ENCODE assay signal across 1 cellular context in the genomic region with DNA sequence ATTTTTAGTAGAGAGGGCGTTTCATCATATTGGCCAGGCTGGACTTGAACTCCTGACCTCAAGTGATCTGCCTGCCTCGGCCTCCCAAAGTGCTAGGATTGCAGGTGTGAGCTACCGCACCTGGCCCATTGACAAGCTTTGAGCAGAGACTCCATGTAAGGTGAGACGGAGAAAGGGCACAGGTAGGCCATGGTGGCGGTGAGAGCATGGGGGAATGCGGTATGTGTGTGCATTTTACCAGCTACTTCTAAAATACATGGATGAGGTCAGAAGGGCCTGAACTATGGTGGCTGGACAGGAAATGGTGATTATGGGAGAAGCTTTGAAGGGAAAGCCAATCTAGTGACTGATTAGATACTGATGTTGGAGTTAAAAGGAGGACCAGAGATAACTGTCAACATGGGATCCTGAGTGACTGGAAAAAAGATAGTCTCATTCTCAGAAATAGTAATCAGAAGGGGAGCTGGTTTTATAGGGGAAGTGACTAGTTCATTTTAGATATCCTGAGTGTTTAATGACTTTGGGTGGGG.
TF ChIP-seq lines count a peak whose summit lies in the region.

No MANE protein-coding gene starts in this region.

TF ChIP-seq in K562, 482 proteins besides CTCF, POLR2A, EP300 and RAD21 (continued from another document and continues in another):
- TF ChIP-seq, protein P1, sequence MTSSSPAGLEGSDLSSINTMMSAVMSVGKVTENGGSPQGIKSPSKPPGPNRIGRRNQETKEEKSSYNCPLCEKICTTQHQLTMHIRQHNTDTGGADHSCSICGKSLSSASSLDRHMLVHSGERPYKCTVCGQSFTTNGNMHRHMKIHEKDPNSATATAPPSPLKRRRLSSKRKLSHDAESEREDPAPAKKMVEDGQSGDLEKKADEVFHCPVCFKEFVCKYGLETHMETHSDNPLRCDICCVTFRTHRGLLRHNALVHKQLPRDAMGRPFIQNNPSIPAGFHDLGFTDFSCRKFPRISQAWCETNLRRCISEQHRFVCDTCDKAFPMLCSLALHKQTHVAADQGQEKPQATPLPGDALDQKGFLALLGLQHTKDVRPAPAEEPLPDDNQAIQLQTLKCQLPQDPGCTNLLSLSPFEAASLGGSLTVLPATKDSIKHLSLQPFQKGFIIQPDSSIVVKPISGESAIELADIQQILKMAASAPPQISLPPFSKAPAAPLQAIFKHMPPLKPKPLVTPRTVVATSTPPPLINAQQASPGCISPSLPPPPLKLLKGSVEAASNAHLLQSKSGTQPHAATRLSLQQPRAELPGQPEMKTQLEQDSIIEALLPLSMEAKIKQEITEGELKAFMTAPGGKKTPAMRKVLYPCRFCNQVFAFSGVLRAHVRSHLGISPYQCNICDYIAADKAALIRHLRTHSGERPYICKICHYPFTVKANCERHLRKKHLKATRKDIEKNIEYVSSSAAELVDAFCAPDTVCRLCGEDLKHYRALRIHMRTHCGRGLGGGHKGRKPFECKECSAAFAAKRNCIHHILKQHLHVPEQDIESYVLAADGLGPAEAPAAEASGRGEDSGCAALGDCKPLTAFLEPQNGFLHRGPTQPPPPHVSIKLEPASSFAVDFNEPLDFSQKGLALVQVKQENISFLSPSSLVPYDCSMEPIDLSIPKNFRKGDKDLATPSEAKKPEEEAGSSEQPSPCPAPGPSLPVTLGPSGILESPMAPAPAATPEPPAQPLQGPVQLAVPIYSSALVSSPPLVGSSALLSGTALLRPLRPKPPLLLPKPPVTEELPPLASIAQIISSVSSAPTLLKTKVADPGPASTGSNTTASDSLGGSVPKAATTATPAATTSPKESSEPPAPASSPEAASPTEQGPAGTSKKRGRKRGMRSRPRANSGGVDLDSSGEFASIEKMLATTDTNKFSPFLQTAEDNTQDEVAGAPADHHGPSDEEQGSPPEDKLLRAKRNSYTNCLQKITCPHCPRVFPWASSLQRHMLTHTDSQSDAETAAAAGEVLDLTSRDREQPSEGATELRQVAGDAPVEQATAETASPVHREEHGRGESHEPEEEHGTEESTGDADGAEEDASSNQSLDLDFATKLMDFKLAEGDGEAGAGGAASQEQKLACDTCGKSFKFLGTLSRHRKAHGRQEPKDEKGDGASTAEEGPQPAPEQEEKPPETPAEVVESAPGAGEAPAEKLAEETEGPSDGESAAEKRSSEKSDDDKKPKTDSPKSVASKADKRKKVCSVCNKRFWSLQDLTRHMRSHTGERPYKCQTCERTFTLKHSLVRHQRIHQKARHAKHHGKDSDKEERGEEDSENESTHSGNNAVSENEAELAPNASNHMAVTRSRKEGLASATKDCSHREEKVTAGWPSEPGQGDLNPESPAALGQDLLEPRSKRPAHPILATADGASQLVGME (CRISPR knock-in tag; IDR thresholded peaks at IDR 0.05): peak; percentile 50; the same call in 1 of the 2 replicates
- 0 out of 2 replicates have a peak, but pooled peaks have one; percentile 39 for TF ChIP-seq ZFP1 (CRISPR knock-in tag; IDR thresholded peaks at IDR 0.05)
- no peak for TF ChIP-seq TCF7L2 (IDR thresholded peaks at IDR 0.05; ENCODE audit: low read depth, low read length)
- TF ChIP-seq MAFF (IDR thresholded peaks at IDR 0.05; ENCODE audit: low read length): no peak
- TF ChIP-seq SMARCE1 (IDR thresholded peaks at IDR 0.05): peak; percentile 45; the same call in 1 of the 2 replicates
- 0 out of 2 replicates have a peak, but pooled peaks have one; percentile 39 for TF ChIP-seq ZEB2 (IDR thresholded peaks at IDR 0.05)
- peak; percentile 59; the same call in 1 of the 2 replicates for TF ChIP-seq ETV1 (tag; conservative IDR thresholded peaks at IDR 0.05; ENCODE audit: low read depth)
- 0 out of 2 replicates have a peak, but pooled peaks have one; percentile 13 for TF ChIP-seq NCOA1 (IDR thresholded peaks at IDR 0.05; ENCODE audit: low read depth)
- TF ChIP-seq, protein P2, sequence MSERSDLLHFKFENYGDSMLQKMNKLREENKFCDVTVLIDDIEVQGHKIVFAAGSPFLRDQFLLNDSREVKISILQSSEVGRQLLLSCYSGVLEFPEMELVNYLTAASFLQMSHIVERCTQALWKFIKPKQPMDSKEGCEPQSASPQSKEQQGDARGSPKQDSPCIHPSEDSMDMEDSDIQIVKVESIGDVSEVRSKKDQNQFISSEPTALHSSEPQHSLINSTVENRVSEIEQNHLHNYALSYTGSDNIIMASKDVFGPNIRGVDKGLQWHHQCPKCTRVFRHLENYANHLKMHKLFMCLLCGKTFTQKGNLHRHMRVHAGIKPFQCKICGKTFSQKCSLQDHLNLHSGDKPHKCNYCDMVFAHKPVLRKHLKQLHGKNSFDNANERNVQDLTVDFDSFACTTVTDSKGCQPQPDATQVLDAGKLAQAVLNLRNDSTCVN (CRISPR knock-in tag; IDR thresholded peaks at IDR 0.05): no peak
- TF ChIP-seq HDAC1 (IDR thresholded peaks at IDR 0.05): peak in 1 of 2 experiments; percentile 30; a peak in 1 of 4 replicates
- TF ChIP-seq KDM1A (IDR thresholded peaks at IDR 0.05): peak in 1 of 2 experiments; percentile 40; a peak in 1 of 4 replicates
- peak; percentile 49; the same call in 1 of the 2 replicates for TF ChIP-seq RNF2 (IDR thresholded peaks at IDR 0.05)
- TF ChIP-seq, protein P3, sequence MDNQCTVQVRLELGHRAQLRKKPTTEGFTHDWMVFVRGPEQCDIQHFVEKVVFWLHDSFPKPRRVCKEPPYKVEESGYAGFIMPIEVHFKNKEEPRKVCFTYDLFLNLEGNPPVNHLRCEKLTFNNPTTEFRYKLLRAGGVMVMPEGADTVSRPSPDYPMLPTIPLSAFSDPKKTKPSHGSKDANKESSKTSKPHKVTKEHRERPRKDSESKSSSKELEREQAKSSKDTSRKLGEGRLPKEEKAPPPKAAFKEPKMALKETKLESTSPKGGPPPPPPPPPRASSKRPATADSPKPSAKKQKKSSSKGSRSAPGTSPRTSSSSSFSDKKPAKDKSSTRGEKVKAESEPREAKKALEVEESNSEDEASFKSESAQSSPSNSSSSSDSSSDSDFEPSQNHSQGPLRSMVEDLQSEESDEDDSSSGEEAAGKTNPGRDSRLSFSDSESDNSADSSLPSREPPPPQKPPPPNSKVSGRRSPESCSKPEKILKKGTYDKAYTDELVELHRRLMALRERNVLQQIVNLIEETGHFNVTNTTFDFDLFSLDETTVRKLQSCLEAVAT (IDR thresholded peaks at IDR 0.05): no peak
- TF ChIP-seq, protein P4, sequence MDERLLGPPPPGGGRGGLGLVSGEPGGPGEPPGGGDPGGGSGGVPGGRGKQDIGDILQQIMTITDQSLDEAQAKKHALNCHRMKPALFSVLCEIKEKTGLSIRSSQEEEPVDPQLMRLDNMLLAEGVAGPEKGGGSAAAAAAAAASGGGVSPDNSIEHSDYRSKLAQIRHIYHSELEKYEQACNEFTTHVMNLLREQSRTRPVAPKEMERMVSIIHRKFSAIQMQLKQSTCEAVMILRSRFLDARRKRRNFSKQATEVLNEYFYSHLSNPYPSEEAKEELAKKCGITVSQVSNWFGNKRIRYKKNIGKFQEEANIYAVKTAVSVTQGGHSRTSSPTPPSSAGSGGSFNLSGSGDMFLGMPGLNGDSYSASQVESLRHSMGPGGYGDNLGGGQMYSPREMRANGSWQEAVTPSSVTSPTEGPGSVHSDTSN (CRISPR knock-in tag; IDR thresholded peaks at IDR 0.05; ENCODE audit: low read depth): no peak
- TF ChIP-seq, protein P4 (tag; conservative IDR thresholded peaks at IDR 0.05; ENCODE audit: low read depth): 0 out of 2 replicates have a peak, but pooled peaks have one; percentile 7
- TF ChIP-seq MECOM (CRISPR knock-in tag; IDR thresholded peaks at IDR 0.05): peak; percentile 96
- no peak for TF ChIP-seq ZNF695 (CRISPR knock-in tag; IDR thresholded peaks at IDR 0.05)
- TF ChIP-seq ARID2 (IDR thresholded peaks at IDR 0.05): no peak
- peak in 1 of 2 experiments; percentile 58; a peak in 2 of 4 replicates for TF ChIP-seq FOXA3 (CRISPR knock-in tag; conservative IDR thresholded peaks at IDR 0.05 in 1 of 2, IDR thresholded peaks at IDR 0.05 in 1 of 2)
- TF ChIP-seq, protein P5, sequence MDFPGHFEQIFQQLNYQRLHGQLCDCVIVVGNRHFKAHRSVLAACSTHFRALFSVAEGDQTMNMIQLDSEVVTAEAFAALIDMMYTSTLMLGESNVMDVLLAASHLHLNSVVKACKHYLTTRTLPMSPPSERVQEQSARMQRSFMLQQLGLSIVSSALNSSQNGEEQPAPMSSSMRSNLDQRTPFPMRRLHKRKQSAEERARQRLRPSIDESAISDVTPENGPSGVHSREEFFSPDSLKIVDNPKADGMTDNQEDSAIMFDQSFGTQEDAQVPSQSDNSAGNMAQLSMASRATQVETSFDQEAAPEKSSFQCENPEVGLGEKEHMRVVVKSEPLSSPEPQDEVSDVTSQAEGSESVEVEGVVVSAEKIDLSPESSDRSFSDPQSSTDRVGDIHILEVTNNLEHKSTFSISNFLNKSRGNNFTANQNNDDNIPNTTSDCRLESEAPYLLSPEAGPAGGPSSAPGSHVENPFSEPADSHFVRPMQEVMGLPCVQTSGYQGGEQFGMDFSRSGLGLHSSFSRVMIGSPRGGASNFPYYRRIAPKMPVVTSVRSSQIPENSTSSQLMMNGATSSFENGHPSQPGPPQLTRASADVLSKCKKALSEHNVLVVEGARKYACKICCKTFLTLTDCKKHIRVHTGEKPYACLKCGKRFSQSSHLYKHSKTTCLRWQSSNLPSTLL (IDR thresholded peaks at IDR 0.05): peak; percentile 74; the same call in 1 of the 2 replicates
- peak; percentile 79 for TF ChIP-seq DPF2 (IDR thresholded peaks at IDR 0.05)
- TF ChIP-seq, protein P6, sequence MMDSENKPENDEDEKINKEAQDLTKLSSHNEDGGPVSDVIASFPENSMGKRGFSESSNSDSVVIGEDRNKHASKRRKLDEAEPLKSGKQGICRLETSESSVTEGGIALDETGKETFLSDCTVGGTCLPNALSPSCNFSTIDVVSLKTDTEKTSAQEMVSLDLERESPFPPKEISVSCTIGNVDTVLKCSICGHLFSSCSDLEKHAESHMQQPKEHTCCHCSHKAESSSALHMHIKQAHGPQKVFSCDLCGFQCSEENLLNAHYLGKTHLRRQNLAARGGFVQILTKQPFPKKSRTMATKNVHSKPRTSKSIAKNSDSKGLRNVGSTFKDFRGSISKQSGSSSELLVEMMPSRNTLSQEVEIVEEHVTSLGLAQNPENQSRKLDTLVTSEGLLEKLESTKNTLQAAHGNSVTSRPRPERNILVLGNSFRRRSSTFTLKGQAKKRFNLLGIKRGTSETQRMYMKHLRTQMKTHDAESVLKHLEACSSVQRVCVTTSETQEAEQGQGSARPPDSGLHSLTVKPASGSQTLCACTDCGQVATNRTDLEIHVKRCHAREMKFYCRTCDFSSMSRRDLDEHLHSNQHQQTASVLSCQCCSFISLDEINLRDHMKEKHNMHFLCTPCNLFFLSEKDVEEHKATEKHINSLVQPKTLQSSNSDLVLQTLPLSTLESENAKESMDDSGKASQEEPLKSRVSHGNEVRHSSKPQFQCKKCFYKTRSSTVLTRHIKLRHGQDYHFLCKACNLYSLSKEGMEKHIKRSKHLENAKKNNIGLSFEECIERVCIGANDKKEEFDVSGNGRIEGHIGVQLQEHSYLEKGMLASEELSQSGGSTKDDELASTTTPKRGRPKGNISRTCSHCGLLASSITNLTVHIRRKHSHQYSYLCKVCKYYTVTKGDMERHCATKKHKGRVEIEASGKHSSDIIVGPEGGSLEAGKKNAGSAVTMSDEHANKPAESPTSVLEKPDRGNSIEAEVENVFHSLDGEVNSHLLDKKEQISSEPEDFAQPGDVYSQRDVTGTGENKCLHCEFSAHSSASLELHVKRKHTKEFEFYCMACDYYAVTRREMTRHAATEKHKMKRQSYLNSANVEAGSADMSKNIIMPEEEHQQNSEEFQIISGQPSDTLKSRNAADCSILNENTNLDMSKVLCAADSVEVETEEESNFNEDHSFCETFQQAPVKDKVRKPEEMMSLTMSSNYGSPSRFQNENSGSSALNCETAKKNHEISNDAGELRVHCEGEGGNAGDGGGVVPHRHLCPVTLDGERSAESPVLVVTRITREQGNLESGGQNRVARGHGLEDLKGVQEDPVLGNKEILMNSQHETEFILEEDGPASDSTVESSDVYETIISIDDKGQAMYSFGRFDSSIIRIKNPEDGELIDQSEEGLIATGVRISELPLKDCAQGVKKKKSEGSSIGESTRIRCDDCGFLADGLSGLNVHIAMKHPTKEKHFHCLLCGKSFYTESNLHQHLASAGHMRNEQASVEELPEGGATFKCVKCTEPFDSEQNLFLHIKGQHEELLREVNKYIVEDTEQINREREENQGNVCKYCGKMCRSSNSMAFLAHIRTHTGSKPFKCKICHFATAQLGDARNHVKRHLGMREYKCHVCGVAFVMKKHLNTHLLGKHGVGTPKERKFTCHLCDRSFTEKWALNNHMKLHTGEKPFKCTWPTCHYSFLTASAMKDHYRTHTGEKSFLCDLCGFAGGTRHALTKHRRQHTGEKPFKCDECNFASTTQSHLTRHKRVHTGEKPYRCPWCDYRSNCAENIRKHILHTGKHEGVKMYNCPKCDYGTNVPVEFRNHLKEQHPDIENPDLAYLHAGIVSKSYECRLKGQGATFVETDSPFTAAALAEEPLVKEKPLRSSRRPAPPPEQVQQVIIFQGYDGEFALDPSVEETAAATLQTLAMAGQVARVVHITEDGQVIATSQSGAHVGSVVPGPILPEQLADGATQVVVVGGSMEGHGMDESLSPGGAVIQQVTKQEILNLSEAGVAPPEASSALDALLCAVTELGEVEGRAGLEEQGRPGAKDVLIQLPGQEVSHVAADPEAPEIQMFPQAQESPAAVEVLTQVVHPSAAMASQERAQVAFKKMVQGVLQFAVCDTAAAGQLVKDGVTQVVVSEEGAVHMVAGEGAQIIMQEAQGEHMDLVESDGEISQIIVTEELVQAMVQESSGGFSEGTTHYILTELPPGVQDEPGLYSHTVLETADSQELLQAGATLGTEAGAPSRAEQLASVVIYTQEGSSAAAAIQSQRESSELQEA (IDR thresholded peaks at IDR 0.05; ENCODE audit: low read depth): peak; percentile 67
- TF ChIP-seq ATF7 (IDR thresholded peaks at IDR 0.05): peak; percentile 47; the same call in 1 of the 2 replicates
- TF ChIP-seq, protein P7, sequence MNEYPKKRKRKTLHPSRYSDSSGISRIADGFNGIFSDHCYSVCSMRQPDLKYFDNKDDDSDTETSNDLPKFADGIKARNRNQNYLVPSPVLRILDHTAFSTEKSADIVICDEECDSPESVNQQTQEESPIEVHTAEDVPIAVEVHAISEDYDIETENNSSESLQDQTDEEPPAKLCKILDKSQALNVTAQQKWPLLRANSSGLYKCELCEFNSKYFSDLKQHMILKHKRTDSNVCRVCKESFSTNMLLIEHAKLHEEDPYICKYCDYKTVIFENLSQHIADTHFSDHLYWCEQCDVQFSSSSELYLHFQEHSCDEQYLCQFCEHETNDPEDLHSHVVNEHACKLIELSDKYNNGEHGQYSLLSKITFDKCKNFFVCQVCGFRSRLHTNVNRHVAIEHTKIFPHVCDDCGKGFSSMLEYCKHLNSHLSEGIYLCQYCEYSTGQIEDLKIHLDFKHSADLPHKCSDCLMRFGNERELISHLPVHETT (CRISPR knock-in tag; conservative IDR thresholded peaks at IDR 0.05 in 1 of 2, IDR thresholded peaks at IDR 0.05 in 1 of 2): 0 out of 4 replicates have a peak, but pooled peaks of 1 of the 2 experiments have one; percentile 11
- TF ChIP-seq ATF1 (CRISPR knock-in tag; IDR thresholded peaks at IDR 0.05): no peak
- peak; percentile 31; the same call in 1 of the 2 replicates for TF ChIP-seq ATF1 (tag; IDR thresholded peaks at IDR 0.05)
- TF ChIP-seq DMBX1 (CRISPR knock-in tag; IDR thresholded peaks at IDR 0.05; ENCODE audit: borderline replicate concordance): peak; percentile 63; the same call in 1 of the 2 replicates
